Comparison of ENCODE assay signal across 8 cellular contexts in the genomic region with DNA sequence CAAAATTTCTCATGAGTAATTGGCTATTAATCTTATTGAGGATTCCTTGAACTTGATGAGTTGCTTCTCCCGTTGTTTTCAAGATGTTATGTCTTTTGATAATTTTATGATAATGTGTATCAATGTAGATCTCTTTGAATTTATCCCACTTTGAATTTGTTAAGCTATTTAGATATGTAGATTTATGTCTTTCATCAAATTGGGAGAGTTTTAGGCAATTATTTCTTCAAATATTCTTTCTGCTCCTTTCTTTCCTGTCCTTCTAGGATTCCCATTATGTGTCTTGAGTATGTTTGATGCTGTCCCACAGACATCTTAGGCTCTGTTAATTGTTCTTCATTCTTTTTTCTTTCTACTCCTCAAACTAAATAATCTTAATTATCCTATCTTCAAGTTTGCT.
"Had no signal": no experiment of that assay in that cellular context is flagged by ENCODE, and none has a peak within 500 bp of the region (broad histone marks: within the 10 kb centered on the region; RNA-seq: fewer than 3 reads in every experiment).

No MANE protein-coding gene starts in this region.

- H3K27ac Mint-ChIP-seq: IgD-negative memory B cell had no signal

- ATAC-seq: HepG2 had no signal

- H3K27ac ChIP-seq: HL-60, KMS-11 had no signal

- H3K4me2 ChIP-seq: KMS-11 had no signal

- H3K4me1 Mint-ChIP-seq: IgD-negative memory B cell had no signal

- DNase-seq: IMR-90, KBM-7, KG1 had no signal

- H3K9ac ChIP-seq: KMS-11 had no signal

- FAIRE-seq: HepG2, HTR-8/SVneo had no signal
